16 cellular contexts compared by ENCODE assay signal in the genomic region with DNA sequence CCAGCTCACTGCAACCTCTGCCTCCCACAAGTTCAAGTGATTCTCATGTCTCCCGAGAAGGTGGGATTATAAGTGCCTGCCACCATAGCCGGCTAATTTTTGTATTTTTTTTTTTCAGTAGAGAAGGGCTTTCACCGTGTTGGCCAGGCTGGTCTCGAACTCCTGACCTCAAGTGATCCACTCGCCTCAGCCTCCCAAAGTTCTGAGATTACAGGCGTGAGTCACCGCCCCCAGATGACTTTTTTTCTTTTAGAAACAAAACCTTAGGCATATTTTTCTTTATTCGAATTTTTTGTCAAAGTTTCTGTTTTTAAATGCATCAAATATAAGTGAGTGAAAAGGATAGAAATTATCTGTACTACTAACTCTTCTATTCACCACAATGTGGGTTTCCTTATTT.
"Had no signal": no experiment of that assay in that cellular context is flagged by ENCODE, and none has a peak within 500 bp of the region (broad histone marks: within the 10 kb centered on the region; RNA-seq: fewer than 3 reads in every experiment).

No MANE protein-coding gene starts in this region.

- H3K27me3 ChIP-seq: colonic mucosa, esophagus squamous epithelium, hepatocyte, pancreas, right lobe of liver had no signal

- H3K9me3 ChIP-seq: colonic mucosa, esophagus squamous epithelium, pancreas, prostate gland, right lobe of liver had no signal

- H3K27ac ChIP-seq: colonic mucosa, esophagus squamous epithelium, hepatocyte, pancreas, prostate gland, right lobe of liver had no signal

- H3K4me1 ChIP-seq: colonic mucosa, esophagus squamous epithelium, prostate gland had no signal

- ATAC-seq: right lobe of liver had no signal

- H3K4me3 ChIP-seq: colonic mucosa, esophagus squamous epithelium, hepatocyte, pancreas, prostate gland, right lobe of liver had no signal

- DNase-seq: colonic mucosa; dermis blood vessel endothelial cell; esophagus squamous epithelium; foreskin melanocyte; head of caudate nucleus; kidney glomerular epithelial cell; mesendoderm; naive B cell; occipital lobe; pancreas; right lobe of liver; stimulated activated CD4-positive, alpha-beta T cell treated with anti-CD3 and anti-CD28 coated beads, Interleukin-2, amount 100 ng/mL, for 24 hours; stimulated activated naive CD4-positive, alpha-beta T cell treated with Interleukin-2 at 50 U/mL for 16 hours had no signal

- H3K36me3 ChIP-seq: colonic mucosa, esophagus squamous epithelium, pancreas, prostate gland, right lobe of liver had no signal

- FAIRE-seq: urothelium cell line had no signal
